In the genomic region with DNA sequence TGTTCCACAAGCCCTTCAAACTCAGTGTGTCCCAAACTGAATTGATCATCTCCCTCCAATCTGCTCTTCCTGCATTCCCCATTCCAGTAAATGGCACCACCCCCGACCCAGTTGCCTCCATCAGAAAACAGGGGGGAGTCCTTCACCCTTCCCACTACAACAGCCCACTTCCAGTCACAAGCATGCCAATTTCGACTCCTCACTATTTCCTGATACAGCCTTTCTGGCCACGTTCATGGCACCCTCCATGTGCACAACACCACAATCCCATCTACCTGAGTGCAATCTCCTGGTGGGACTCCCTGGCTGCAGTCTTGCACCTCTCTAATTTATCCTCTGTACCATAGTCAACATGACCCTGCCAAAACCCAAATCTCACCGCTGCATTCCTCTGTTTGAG, we compare ENCODE assay signal across 22 cellular contexts.
"Had no signal": no experiment of that assay in that cellular context is flagged by ENCODE, and none has a peak within 500 bp of the region (broad histone marks: within the 10 kb centered on the region; RNA-seq: fewer than 3 reads in every experiment).

No MANE protein-coding gene starts in this region.

- H3K9me3 Mint-ChIP-seq: activated CD4-positive, alpha-beta T cell treated with anti-CD3 and anti-CD28 coated beads, Interleukin-2, amount 10 ng/mL, durations not matched to agents 24 days and 14 days; activated naive CD8-positive, alpha-beta T cell treated with anti-CD3 and anti-CD28 coated beads, Interleukin-2, amount 50 U/mL, for 24 hours; activated T-helper 2 cell treated with anti-CD3 and anti-CD28 coated beads, Interferon-gamma antibody, Interleukin-2, Interleukin-4, amounts not matched to agents 10 μg/mL and 5 μg/mL and 100 μg/mL, durations not matched to agents 14 hours and 24 hours and 36 hours; mesothelial cell of epicardium had no signal

- H3K27ac Mint-ChIP-seq: activated CD4-positive, alpha-beta T cell treated with anti-CD3 and anti-CD28 coated beads, Interleukin-2, amount 10 ng/mL, durations not matched to agents 24 days and 14 days; activated naive CD8-positive, alpha-beta T cell treated with anti-CD3 and anti-CD28 coated beads, Interleukin-2, amount 50 U/mL, for 24 hours; activated T-helper 2 cell treated with anti-CD3 and anti-CD28 coated beads, Interferon-gamma antibody, Interleukin-2, Interleukin-4, amounts not matched to agents 10 μg/mL and 5 μg/mL and 100 μg/mL, durations not matched to agents 14 hours and 24 hours and 36 hours; mesothelial cell of epicardium; progenitor cell of endocrine pancreas; T-helper 17 cell had no signal

- H3K36me3 Mint-ChIP-seq: immature natural killer cell, mesothelial cell of epicardium had no signal

- ATAC-seq: activated naive CD8-positive, alpha-beta T cell treated with anti-CD3 and anti-CD28 coated beads, Interleukin-2, amount 50 U/mL, for 24 hours; body of pancreas; left ventricle myocardium superior; T-helper 17 cell had no signal

- H3K4me3 Mint-ChIP-seq: activated CD4-positive, alpha-beta T cell treated with anti-CD3 and anti-CD28 coated beads, Interleukin-2, amount 10 ng/mL, durations not matched to agents 24 days and 14 days; activated naive CD8-positive, alpha-beta T cell treated with anti-CD3 and anti-CD28 coated beads, Interleukin-2, amount 50 U/mL, for 24 hours; mesothelial cell of epicardium; T-helper 17 cell had no signal

- DNase-seq: activated CD4-positive, alpha-beta T cell treated with anti-CD3 and anti-CD28 coated beads, Interleukin-2, amount 10 ng/mL, durations not matched to agents 24 days and 14 days; activated naive CD4-positive, alpha-beta T cell treated with Interleukin-2 at 50 U/mL for 16 hours; activated naive CD8-positive, alpha-beta T cell treated with anti-CD3 and anti-CD28 coated beads, Interleukin-2, amount 50 U/mL, for 24 hours; activated T-cell treated with anti-CD3 and anti-CD28 coated beads, Interleukin-2, amount 50 U/mL, for 1 hour; body of pancreas; caudate nucleus; dermis blood vessel endothelial cell; effector CD8-positive, alpha-beta T cell; foreskin melanocyte; glutamatergic neuron; immature natural killer cell; left ventricle myocardium superior; mammary epithelial cell; retina; spleen; stimulated activated CD4-positive, alpha-beta T cell treated with anti-CD3 and anti-CD28 coated beads, Interleukin-4, amount 100 ng/mL, for 24 hours; stimulated activated naive CD4-positive, alpha-beta T cell treated with Interleukin-2 at 50 U/mL for 16 hours; T-helper 17 cell; upper lobe of left lung had no signal
